ENCODE assay signal across 1 cellular context in the genomic region with DNA sequence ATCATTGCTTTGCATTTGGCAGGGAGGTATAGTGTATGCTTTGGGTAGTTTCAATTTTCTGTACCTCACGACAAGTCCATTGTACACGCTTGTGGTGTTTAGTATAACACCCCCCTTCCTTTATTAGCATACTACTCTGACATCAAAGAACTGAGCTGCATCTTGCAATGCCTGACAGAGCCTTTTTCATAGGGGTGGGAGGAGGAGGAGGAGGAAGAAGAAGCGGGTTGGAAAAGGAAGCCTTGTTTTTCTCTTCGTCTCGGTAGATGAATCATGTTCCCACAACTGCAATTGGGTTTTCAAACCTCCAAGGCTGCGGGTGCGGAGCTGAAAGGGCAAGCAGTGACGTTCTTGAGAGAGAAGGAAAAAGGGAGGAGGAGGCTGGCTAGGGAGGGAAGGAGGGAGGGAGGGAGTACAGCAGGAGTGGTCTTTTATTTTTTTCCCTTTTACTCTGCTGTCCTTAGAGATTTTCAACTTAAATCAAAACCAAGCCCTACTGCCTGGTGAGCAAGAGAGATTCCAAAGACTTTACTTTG.
A peak's percentile ranks its signal among the peaks of the same experiment; 100 is the strongest.
TF ChIP-seq lines count a peak whose summit lies in the region.

No MANE protein-coding gene starts in this region.

TF ChIP-seq in GM12878, 131 proteins besides CTCF, POLR2A, EP300 and RAD21 (continued from another document):
- TF ChIP-seq CREM (IDR thresholded peaks at IDR 0.05; ENCODE audit: low read depth) (0 out of 2 replicates have a peak, but pooled peaks have one; percentile 19), IKZF2 (IDR thresholded peaks at IDR 0.05) (peak; percentile 41 to 42; a peak in 1 of 4 replicates), YY1 (IDR thresholded peaks at IDR 0.05; ENCODE audit: low read depth, low read length) (no peak), ATF2 (IDR thresholded peaks at IDR 0.05; ENCODE audit: low read length) (no peak), TCF3 (IDR thresholded peaks at IDR 0.05; ENCODE audit: borderline replicate concordance, insufficient read depth, low read depth, low read length) (no peak), SREBF1 (IDR thresholded peaks at IDR 0.05; ENCODE audit: low read length) (no peak), SMC3 (IDR thresholded peaks at IDR 0.05; ENCODE audit: borderline replicate concordance, low read length) (no peak), MTA2 (IDR thresholded peaks at IDR 0.05; ENCODE audit: low read depth) (no peak), RBBP5 (conservative IDR thresholded peaks at IDR 0.05) (no peak), CHD4 (IDR thresholded peaks at IDR 0.05) (no peak), PAX8 (IDR thresholded peaks at IDR 0.05) (no peak), CREB1 (IDR thresholded peaks at IDR 0.05; ENCODE audit: low read depth) (0 out of 2 replicates have a peak, but pooled peaks have one; percentile 16), BHLHE40 (IDR thresholded peaks at IDR 0.05; ENCODE audit: borderline replicate concordance in 1 of 2, low read depth in 2 of 2, low read length in 1 of 2) (no peak), RELB (IDR thresholded peaks at IDR 0.05; ENCODE audit: low read depth) (no peak), EED (IDR thresholded peaks at IDR 0.05; ENCODE audit: low read depth) (peak; percentile 46; the same call in 1 of the 2 replicates), ZBTB40 (IDR thresholded peaks at IDR 0.05; ENCODE audit: borderline replicate concordance) (no peak), DPF2 (IDR thresholded peaks at IDR 0.05) (no peak), RUNX3 (IDR thresholded peaks at IDR 0.05; ENCODE audit: low read length) (peak; percentile 21; the same call in 1 of the 2 replicates), SPI1 (IDR thresholded peaks at IDR 0.05; ENCODE audit: borderline replicate concordance, insufficient read depth, low read depth, low read length) (no peak)
- TF ChIP-seq, protein P1, sequence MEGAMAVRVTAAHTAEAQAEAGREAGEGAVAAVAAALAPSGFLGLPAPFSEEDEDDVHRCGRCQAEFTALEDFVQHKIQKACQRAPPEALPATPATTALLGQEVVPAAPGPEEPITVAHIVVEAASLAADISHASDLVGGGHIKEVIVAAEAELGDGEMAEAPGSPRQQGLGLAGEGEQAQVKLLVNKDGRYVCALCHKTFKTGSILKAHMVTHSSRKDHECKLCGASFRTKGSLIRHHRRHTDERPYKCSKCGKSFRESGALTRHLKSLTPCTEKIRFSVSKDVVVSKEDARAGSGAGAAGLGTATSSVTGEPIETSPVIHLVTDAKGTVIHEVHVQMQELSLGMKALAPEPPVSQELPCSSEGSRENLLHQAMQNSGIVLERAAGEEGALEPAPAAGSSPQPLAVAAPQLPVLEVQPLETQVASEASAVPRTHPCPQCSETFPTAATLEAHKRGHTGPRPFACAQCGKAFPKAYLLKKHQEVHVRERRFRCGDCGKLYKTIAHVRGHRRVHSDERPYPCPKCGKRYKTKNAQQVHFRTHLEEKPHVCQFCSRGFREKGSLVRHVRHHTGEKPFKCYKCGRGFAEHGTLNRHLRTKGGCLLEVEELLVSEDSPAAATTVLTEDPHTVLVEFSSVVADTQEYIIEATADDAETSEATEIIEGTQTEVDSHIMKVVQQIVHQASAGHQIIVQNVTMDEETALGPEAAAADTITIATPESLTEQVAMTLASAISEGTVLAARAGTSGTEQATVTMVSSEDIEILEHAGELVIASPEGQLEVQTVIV (IDR thresholded peaks at IDR 0.05; ENCODE audit: borderline replicate concordance, partially characterized antibody) = no peak
